In genomic region chr1:147242449-147243227, GRCh38 we compare ENCODE assay signal across 1 cellular context.
TF ChIP-seq lines count a peak whose summit lies in the region.

Gene CHD1L (plus strand): TSS chr1:147242684. CDS start chr1:147242704, 20 bp downstream.

TF ChIP-seq in K562, 482 proteins besides CTCF, POLR2A, EP300 and RAD21 (continued from another document and continues in another):
- TF ChIP-seq ZNF639 (CRISPR knock-in tag; conservative IDR thresholded peaks at IDR 0.05 in 1 of 2, IDR thresholded peaks at IDR 0.05 in 1 of 2) (peak in 1 of 2 experiments; percentile 63; a peak in 2 of 4 replicates), GABPA (tag; conservative IDR thresholded peaks at IDR 0.05; ENCODE audit: low read depth) (peak; percentile 40; the same call in 1 of the 2 replicates), GTF2E2 (tag; IDR thresholded peaks at IDR 0.05) (no peak), PCBP1 (IDR thresholded peaks at IDR 0.05; ENCODE audit: low read depth, low read length, poor library complexity, severe bottlenecking) (peak; percentile 83), ZNF384 (IDR thresholded peaks at IDR 0.05; ENCODE audit: low read depth, low read length) (no peak), GTF2F1 (IDR thresholded peaks at IDR 0.05; ENCODE audit: low read depth, low read length) (0 out of 2 replicates have a peak, but pooled peaks have one; percentile 46), RBM22 (IDR thresholded peaks at IDR 0.05; ENCODE audit: low read depth, low read length, poor library complexity, severe bottlenecking) (peak; percentile 61), MEIS2 (IDR thresholded peaks at IDR 0.05; ENCODE audit: partially characterized antibody) (peak; percentile 44), HOMEZ (CRISPR knock-in tag; IDR thresholded peaks at IDR 0.05) (peak; percentile 65; the same call in 1 of the 2 replicates), HMGN3 (IDR thresholded peaks at IDR 0.05; ENCODE audit: borderline replicate concordance, extremely low read depth, insufficient read length, low read depth, low read length) (peak; percentile 71), ZBTB11 (CRISPR knock-in tag; IDR thresholded peaks at IDR 0.05) (peak in 2 of 3 experiments; percentile 21 to 48; a peak in 1 of 6 replicates), ATF2 (CRISPR knock-in tag; IDR thresholded peaks at IDR 0.05) (peak; percentile 34; the same call in 1 of the 2 replicates), NR4A1 (CRISPR knock-in tag; IDR thresholded peaks at IDR 0.05) (0 out of 2 replicates have a peak, but pooled peaks have one; percentile 19), NR4A1 (tag; IDR thresholded peaks at IDR 0.05) (no peak; the same call in none of the 2 replicates), POLR2H (tag; IDR thresholded peaks at IDR 0.05; ENCODE audit: low read depth) (peak; percentile 53; the same call in 1 of the 2 replicates), THAP7 (CRISPR knock-in tag; IDR thresholded peaks at IDR 0.05) (0 out of 2 replicates have a peak, but pooled peaks have one; percentile 54), ATF6 (CRISPR knock-in tag; IDR thresholded peaks at IDR 0.05) (no peak), EGR1 (conservative IDR thresholded peaks at IDR 0.05) (peak; percentile 87), ZNF277 (CRISPR knock-in tag; IDR thresholded peaks at IDR 0.05; ENCODE audit: borderline replicate concordance) (no peak), E2F4 (CRISPR knock-in tag; IDR thresholded peaks at IDR 0.05; ENCODE audit: low read depth) (no peak), MYNN (IDR thresholded peaks at IDR 0.05) (peak; percentile 48; the same call in 1 of the 2 replicates), MYNN (CRISPR knock-in tag; IDR thresholded peaks at IDR 0.05) (no peak), RREB1 (CRISPR knock-in tag; IDR thresholded peaks at IDR 0.05) (0 out of 2 replicates have a peak, but pooled peaks have one; percentile 59), RBM34 (IDR thresholded peaks at IDR 0.05; ENCODE audit: borderline replicate concordance, insufficient read depth, low read length) (0 out of 2 replicates have a peak, but pooled peaks have one; percentile 64), CLOCK (CRISPR knock-in tag; IDR thresholded peaks at IDR 0.05; ENCODE audit: borderline replicate concordance) (no peak), TCF15 (CRISPR knock-in tag; IDR thresholded peaks at IDR 0.05) (no peak)
